In genomic region chr6:139148557-139149220, GRCh38 we compare ENCODE assay signal across 15 cellular contexts. TPM values are rescaled to one million over a fixed set of nuclear protein-coding genes. Genes with fewer than 3 reads are reported as not detected.
DNase-seq lines count a peak whose midpoint lies in the region; ATAC-seq and TF ChIP-seq lines count a peak whose summit lies in the region.
"Had no signal": no experiment of that assay in that cellular context is flagged by ENCODE, and none has a peak within 500 bp of the region (broad histone marks: within the 10 kb centered on the region; RNA-seq: fewer than 3 reads in every experiment).

No MANE protein-coding gene starts in this region.

- H3K9me3 ChIP-seq in duodenal mucosa (ENCODE audit: control insufficient read depth in 1 of 2, low read length in 2 of 2) (no peaks in the 10 kb centered on the region), stomach (no peaks in the 10 kb centered on the region)
- H3K9me3 ChIP-seq: thyroid gland had no signal

- no peak for DNase-seq in activated T-cell treated with anti-CD3 and anti-CD28 coated beads, Interleukin-2, amount 50 U/mL, for 24 hours
- no peak for DNase-seq in activated T-cell treated with anti-CD3 and anti-CD28 coated beads, Interleukin-2, amount 50 U/mL, for 1 hour
- peak; percentile 59 for DNase-seq in OCI-M1 (lab: John Stamatoyannopoulos, UW)
- peak in 1 of 2 donors; percentile 50 for DNase-seq in stimulated activated effector memory CD8-positive, alpha-beta T cell treated with anti-CD3 and anti-CD28 coated beads, Interleukin-12 subunit alpha, Interleukin-12 subunit beta, amount 100 ng/mL, for 72 hours (ENCODE audit: low spot score in 2 of 2)
- DNase-seq in endothelial cell (ENCODE audit: low spot score) = no peak
- DNase-seq in glutamatergic neuron = no peak
- DNase-seq in stomach = no peak
- DNase-seq: activated CD8-positive, alpha-beta memory T cell treated with anti-CD3 and anti-CD28 coated beads for 24 hours; cortex of kidney; NCI-H1048; NCI-H446 treated with DMSO at 0.1 percent for 48 hours; thyroid gland had no signal

- peak overlapping the region in 1 of 2 donors; percentile 46 for H3K9ac ChIP-seq in duodenal mucosa (ENCODE audit: low read depth in 1 of 2, low read length in 2 of 2)

- TF ChIP-seq EP300 in stomach (IDR thresholded peaks at IDR 0.05) = no peak

- peak overlapping the region; percentile 99 for H3K27ac Mint-ChIP-seq in activated T-cell treated with anti-CD3 and anti-CD28 coated beads, Interleukin-2, amount 50 U/mL, for 24 hours
- peak overlapping the region; percentile 94 for H3K27ac Mint-ChIP-seq in stimulated activated effector memory CD8-positive, alpha-beta T cell treated with anti-CD3 and anti-CD28 coated beads, Interleukin-12 subunit alpha, Interleukin-12 subunit beta, amount 100 ng/mL, for 72 hours
- no peak overlapping the region for H3K27ac Mint-ChIP-seq in endothelial cell (ENCODE audit: unreplicated experiment)
- no peak overlapping the region for H3K27ac Mint-ChIP-seq in glutamatergic neuron (ENCODE audit: unreplicated experiment)
- H3K27ac Mint-ChIP-seq: progenitor cell of endocrine pancreas had no signal

- peaks cover 46% of the 10 kb centered on the region for H3K36me3 Mint-ChIP-seq in activated T-cell treated with anti-CD3 and anti-CD28 coated beads, Interleukin-2, amount 50 U/mL, for 24 hours (ENCODE audit: low read depth)
- H3K36me3 Mint-ChIP-seq in stimulated activated effector memory CD8-positive, alpha-beta T cell treated with anti-CD3 and anti-CD28 coated beads, Interleukin-12 subunit alpha, Interleukin-12 subunit beta, amount 100 ng/mL, for 72 hours = peaks cover 24% of the 10 kb centered on the region
- H3K36me3 Mint-ChIP-seq in endothelial cell (ENCODE audit: low read depth, unreplicated experiment) (no peaks in the 10 kb centered on the region), glutamatergic neuron (ENCODE audit: unreplicated experiment) (no peaks in the 10 kb centered on the region)

- 58 to 74% (median 64%) methylated on average over 7 of the region's 7 CpGs for WGBS in stomach, 5 donors

- no peak for ATAC-seq in stimulated activated effector memory CD8-positive, alpha-beta T cell treated with anti-CD3 and anti-CD28 coated beads, Interleukin-12 subunit alpha, Interleukin-12 subunit beta, amount 100 ng/mL, for 72 hours
- ATAC-seq: GM12878 had no signal

- TF ChIP-seq CTCF in endothelial cell (IDR thresholded peaks at IDR 0.05; ENCODE audit: unreplicated experiment) (no peak), glutamatergic neuron (IDR thresholded peaks at IDR 0.05; ENCODE audit: partially characterized antibody, unreplicated experiment) (no peak), stomach (IDR thresholded peaks at IDR 0.05) (no peak)

- H3K27me3 ChIP-seq in duodenal mucosa (ENCODE audit: control insufficient read depth in 1 of 2, insufficient read depth in 2 of 2, low read length in 2 of 2) (no peaks in the 10 kb centered on the region), stomach (no peaks in the 10 kb centered on the region)
- H3K27me3 ChIP-seq: thyroid gland had no signal

- no peaks in the 10 kb centered on the region for H3K27me3 Mint-ChIP-seq in activated T-cell treated with anti-CD3 and anti-CD28 coated beads, Interleukin-2, amount 50 U/mL, for 24 hours
- H3K27me3 Mint-ChIP-seq in endothelial cell (ENCODE audit: unreplicated experiment) = peaks cover 4% of the 10 kb centered on the region
- H3K27me3 Mint-ChIP-seq in glutamatergic neuron (ENCODE audit: unreplicated experiment) = no peaks in the 10 kb centered on the region
- H3K27me3 Mint-ChIP-seq: progenitor cell of endocrine pancreas had no signal

- peak overlapping the region; percentile 43 for H3K4me3 Mint-ChIP-seq in activated T-cell treated with anti-CD3 and anti-CD28 coated beads, Interleukin-2, amount 50 U/mL, for 24 hours
- H3K4me3 Mint-ChIP-seq in stimulated activated effector memory CD8-positive, alpha-beta T cell treated with anti-CD3 and anti-CD28 coated beads, Interleukin-12 subunit alpha, Interleukin-12 subunit beta, amount 100 ng/mL, for 72 hours = peak overlapping the region; percentile 65
- H3K4me3 Mint-ChIP-seq in endothelial cell (ENCODE audit: unreplicated experiment) = no peak overlapping the region
- no peak overlapping the region for H3K4me3 Mint-ChIP-seq in glutamatergic neuron (ENCODE audit: unreplicated experiment)

- H3K4me1 ChIP-seq in duodenal mucosa (ENCODE audit: control insufficient read depth in 1 of 2, insufficient read depth in 2 of 2, low read length in 2 of 2) = peaks cover 57 to 74% of the 10 kb centered on the region in 2 donors
- peaks cover 41 to 93% (median 67%) of the 10 kb centered on the region in 4 donors for H3K4me1 ChIP-seq in stomach

- H3K27ac ChIP-seq in duodenal mucosa (ENCODE audit: low read depth, low read length) (peak overlapping the region; percentile 30), stomach (peak overlapping the region in 1 of 5 donors; percentile 7)
- H3K27ac ChIP-seq: thyroid gland had no signal

- H3K4me3 ChIP-seq in duodenal mucosa (ENCODE audit: low read depth in 1 of 2, low read length in 2 of 2) (peak overlapping the region; percentile 53 to 55), stomach (no peak overlapping the region)
- H3K4me3 ChIP-seq: GM12878, thyroid gland had no signal

- TF ChIP-seq POLR2A in stomach (IDR thresholded peaks at IDR 0.05) = no peak

- H3K4me1 Mint-ChIP-seq in activated T-cell treated with anti-CD3 and anti-CD28 coated beads, Interleukin-2, amount 50 U/mL, for 24 hours (ENCODE audit: low read depth) = peaks cover 93% of the 10 kb centered on the region
- H3K4me1 Mint-ChIP-seq in stimulated activated effector memory CD8-positive, alpha-beta T cell treated with anti-CD3 and anti-CD28 coated beads, Interleukin-12 subunit alpha, Interleukin-12 subunit beta, amount 100 ng/mL, for 72 hours = peaks cover 92% of the 10 kb centered on the region
- peaks cover 22% of the 10 kb centered on the region for H3K4me1 Mint-ChIP-seq in endothelial cell (ENCODE audit: unreplicated experiment)
- H3K4me1 Mint-ChIP-seq in glutamatergic neuron (ENCODE audit: low read depth, unreplicated experiment) = peaks cover 40% of the 10 kb centered on the region

- intact Hi-C loops in stomach (cut with DNase I; ENCODE audit: low total_unique reads) = no loop called here

- no peaks in the 10 kb centered on the region for H3K9me3 Mint-ChIP-seq in activated T-cell treated with anti-CD3 and anti-CD28 coated beads, Interleukin-2, amount 50 U/mL, for 24 hours
- no peaks in the 10 kb centered on the region for H3K9me3 Mint-ChIP-seq in stimulated activated effector memory CD8-positive, alpha-beta T cell treated with anti-CD3 and anti-CD28 coated beads, Interleukin-12 subunit alpha, Interleukin-12 subunit beta, amount 100 ng/mL, for 72 hours
- no peaks in the 10 kb centered on the region for H3K9me3 Mint-ChIP-seq in endothelial cell (ENCODE audit: unreplicated experiment)
- H3K9me3 Mint-ChIP-seq in glutamatergic neuron (ENCODE audit: unreplicated experiment) = no peaks in the 10 kb centered on the region

- no peaks in the 10 kb centered on the region for H3K36me3 ChIP-seq in duodenal mucosa (ENCODE audit: control insufficient read depth in 1 of 2, insufficient read depth in 2 of 2, low read length in 2 of 2)
- no peaks in the 10 kb centered on the region for H3K36me3 ChIP-seq in stomach
- H3K36me3 ChIP-seq: thyroid gland had no signal

RNA-seq across cellular contexts. Expression of gene HECA, which starts 13.8 kb away (rescaled TPM):
- 36.7 TPM for total RNA-seq in endothelial cell (ENCODE audit: unreplicated experiment)
- total RNA-seq in glutamatergic neuron (ENCODE audit: unreplicated experiment) = 21.0 TPM
- 10 to 100 TPM; 24.5 to 52.1 (median 37.7) TPM for total RNA-seq in stomach
- polyA plus RNA-seq in stomach = 10 to 100 TPM in 1 of 3 donors, 1 to 10 TPM in 2; 7.6 to 12.8 (median 8.3) TPM

Comparison
In these comparisons a context has a peak if more than half of its experiments do, and no peak if none do; other contexts are left out.
1. H3K27ac Mint-ChIP-seq: peak in activated T-cell treated with anti-CD3 and anti-CD28 coated beads, Interleukin-2, amount 50 U/mL, for 24 hours (single experiment) and stimulated activated effector memory CD8-positive, alpha-beta T cell treated with anti-CD3 and anti-CD28 coated beads, Interleukin-12 subunit alpha, Interleukin-12 subunit beta, amount 100 ng/mL, for 72 hours (single experiment); none in endothelial cell (single experiment) and glutamatergic neuron (single experiment).
2. H3K4me3 Mint-ChIP-seq: peak in activated T-cell treated with anti-CD3 and anti-CD28 coated beads, Interleukin-2, amount 50 U/mL, for 24 hours (single experiment) and stimulated activated effector memory CD8-positive, alpha-beta T cell treated with anti-CD3 and anti-CD28 coated beads, Interleukin-12 subunit alpha, Interleukin-12 subunit beta, amount 100 ng/mL, for 72 hours (single experiment); none in endothelial cell (single experiment) and glutamatergic neuron (single experiment).
3. H3K4me3 ChIP-seq: peak in duodenal mucosa (2 of 2); none in stomach (0 of 4).